In the genomic region with DNA sequence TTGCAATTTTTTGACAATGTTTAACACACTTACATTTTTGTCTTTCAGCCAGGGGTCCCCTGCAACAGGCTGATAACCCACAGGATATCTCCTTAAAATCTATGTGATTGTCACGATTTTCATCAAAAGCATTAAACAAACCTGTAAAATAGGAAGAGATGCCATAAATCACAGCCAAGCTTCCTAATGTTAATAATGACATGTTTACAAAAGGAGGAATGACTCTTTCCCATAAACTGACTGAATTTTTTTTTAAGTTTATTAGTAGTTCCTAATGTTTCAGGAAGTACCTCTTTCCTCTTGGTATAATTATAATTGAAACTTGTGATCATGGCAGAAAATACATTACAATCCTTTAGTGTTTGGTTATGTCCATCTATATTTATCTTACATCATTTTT, we compare ENCODE assay signal across 32 cellular contexts.
"Had no signal": no experiment of that assay in that cellular context is flagged by ENCODE, and none has a peak within 500 bp of the region (broad histone marks: within the 10 kb centered on the region; RNA-seq: fewer than 3 reads in every experiment).

No MANE protein-coding gene starts in this region.

- H3K27me3 ChIP-seq: adrenal gland, body of pancreas, dorsolateral prefrontal cortex, esophagus muscularis mucosa, gastroesophageal sphincter, heart right ventricle, hepatocyte had no signal

- FAIRE-seq: colon had no signal

- H3K9me3 ChIP-seq: adrenal gland, body of pancreas, esophagus muscularis mucosa, gastroesophageal sphincter, heart right ventricle had no signal

- H3K4me2 ChIP-seq: hepatocyte had no signal

- H2AFZ ChIP-seq: hepatocyte had no signal

- DNase-seq: activated B cell treated with CpG ODN at 0.5 μM for 24 hours; activated CD4-positive, alpha-beta T cell treated with anti-CD3 and anti-CD28 coated beads for 48 hours; activated CD4-positive, alpha-beta T cell treated with anti-CD3 and anti-CD28 coated beads, Interleukin-2, amount 50 U/mL, for 1 hour; activated CD4-positive, alpha-beta T cell treated with anti-CD3 and anti-CD28 coated beads, Interleukin-2, amount 50 U/mL, for 48 hours; activated CD8-positive, alpha-beta memory T cell treated with anti-CD3 and anti-CD28 coated beads for 24 hours; activated CD8-positive, alpha-beta T cell treated with anti-CD3 and anti-CD28 coated beads for 36 hours; activated effector memory CD4-positive, alpha-beta T cell treated with Interleukin-2 at 50 U/mL for 16 hours; activated gamma-delta T cell treated with Interleukin-2 at 50 U/mL for 16 hours; activated naive CD4-positive, alpha-beta T cell treated with anti-CD3 and anti-CD28 coated beads, Interleukin-2, amount 50 U/mL, for 16 hours; activated naive CD4-positive, alpha-beta T cell treated with Interleukin-2 at 50 U/mL for 16 hours; activated naive CD8-positive, alpha-beta T cell treated with anti-CD3 and anti-CD28 coated beads, Interleukin-2, amount 50 U/mL, for 24 hours; activated T-cell treated with anti-CD3 and anti-CD28 coated beads, Interleukin-2, amount 50 U/mL, for 4 hours; adrenal gland; amygdala; aorta; body of pancreas; caudate nucleus; cortex of kidney; dorsolateral prefrontal cortex; effector memory CD8-positive, alpha-beta T cell; erythroblast; foreskin melanocyte; heart right ventricle; T-helper 17 cell; T1000; WERI-Rb-1 had no signal

- ATAC-seq: activated CD4-positive, CD25-positive, alpha-beta regulatory T cell treated with anti-CD3 and anti-CD28 coated beads, Interleukin-2, amount 50 U/mL, for 24 hours; activated CD8-positive, alpha-beta T cell treated with anti-CD3 and anti-CD28 coated beads for 36 hours; activated naive CD8-positive, alpha-beta T cell treated with anti-CD3 and anti-CD28 coated beads, Interleukin-2, amount 50 U/mL, for 24 hours; activated T-cell treated with anti-CD3 and anti-CD28 coated beads, Interleukin-2, amount 50 U/mL, for 4 hours; activated T-helper 17 cell treated with anti-CD3 and anti-CD28 coated beads, Interleukin-2, amount 50 U/mL, for 72 hours; body of pancreas; effector memory CD8-positive, alpha-beta T cell; gastroesophageal sphincter; heart right ventricle; T-helper 17 cell had no signal

- H3K4me3 ChIP-seq: adrenal gland, body of pancreas, dorsolateral prefrontal cortex, esophagus muscularis mucosa, gastroesophageal sphincter, heart right ventricle, hepatocyte had no signal

- H3K79me2 ChIP-seq: hepatocyte had no signal

- H3K27ac ChIP-seq: adrenal gland, body of pancreas, esophagus muscularis mucosa, gastroesophageal sphincter, heart right ventricle, hepatocyte, WERI-Rb-1 had no signal

- H3K4me1 ChIP-seq: body of pancreas, esophagus muscularis mucosa, gastroesophageal sphincter, heart right ventricle had no signal
